ENCODE assay signal across 1 cellular context in the genomic region with DNA sequence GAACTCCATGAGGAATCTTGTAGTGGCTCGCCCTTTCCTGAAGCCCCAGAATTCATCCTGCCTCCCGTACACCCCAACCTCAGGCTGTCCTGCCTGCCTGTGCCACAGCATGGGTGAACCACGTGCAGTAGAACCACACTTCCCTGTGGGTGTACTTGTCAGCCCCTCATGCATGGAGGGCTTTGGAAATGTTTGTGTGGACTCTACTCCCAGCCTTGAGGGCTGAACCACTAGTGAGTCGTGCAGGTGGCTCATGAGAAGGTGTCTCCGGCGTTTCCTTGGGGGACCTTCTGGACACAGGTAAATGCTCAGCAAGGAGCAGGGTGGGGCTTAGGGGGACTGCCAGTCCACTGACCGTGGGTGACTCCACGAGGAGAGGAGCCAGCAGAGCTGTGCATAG.
TF ChIP-seq lines count a peak whose summit lies in the region.

No MANE protein-coding gene starts in this region.

TF ChIP-seq in WTC11, 78 proteins besides CTCF, POLR2A, EP300 and RAD21 (continued from another document):
- TF ChIP-seq ATF6 (CRISPR knock-in tag; IDR thresholded peaks at IDR 0.05) (no peak), PRRX2 (CRISPR knock-in tag; IDR thresholded peaks at IDR 0.05) (no peak), ELF4 (CRISPR knock-in tag; IDR thresholded peaks at IDR 0.05; ENCODE audit: low read depth) (no peak)
TF ChIP-seq in WTC11: peak in this region for 0.
